Comparison of ENCODE assay signal across 12 cellular contexts in genomic region chr2:230408244-230408842, GRCh38. TPM values are rescaled to one million over a fixed set of nuclear protein-coding genes. Genes with fewer than 3 reads are reported as not detected.
DNase-seq lines count a peak whose midpoint lies in the region; ATAC-seq, FAIRE-seq and TF ChIP-seq lines count a peak whose summit lies in the region.
"Had no signal": no experiment of that assay in that cellular context is flagged by ENCODE, and none has a peak within 500 bp of the region (broad histone marks: within the 10 kb centered on the region; RNA-seq: fewer than 3 reads in every experiment).

No MANE protein-coding gene starts in this region.

- no peak for ATAC-seq in stimulated activated naive CD8-positive, alpha-beta T cell treated with anti-CD3 and anti-CD28 coated beads, Interleukin-15, amount 100 ng/mL, for 72 hours
- ATAC-seq in GM18873 (IDR thresholded peaks at IDR 0.05; ENCODE audit: low FRiP score, unreplicated experiment) = no peak

- intact Hi-C loops in thyroid gland (cut with DNase I) = no loop called here

- no peak for TF ChIP-seq POLR2A in thyroid gland (IDR thresholded peaks at IDR 0.05)

- H3K9me1 ChIP-seq in keratinocyte (ENCODE audit: control insufficient read depth, extremely low read depth, insufficient read depth, low read length) = no peaks in the 10 kb centered on the region

- H3K36me3 ChIP-seq in keratinocyte (ENCODE audit: control insufficient read depth in 2 of 2, extremely low read depth in 1 of 2, insufficient read depth in 2 of 2, low read length in 2 of 2) (no peaks in the 10 kb centered on the region), thyroid gland (no peaks in the 10 kb centered on the region)

- H3K4me3 ChIP-seq in astrocyte of the spinal cord (ENCODE audit: low read depth, low read length) = no peak overlapping the region
- H3K4me3 ChIP-seq in keratinocyte (ENCODE audit: control insufficient read depth in 2 of 3, extremely low read depth in 1 of 3, insufficient read depth in 2 of 3, low read depth in 1 of 3, low read length in 3 of 3) = no peak overlapping the region
- H3K4me3 ChIP-seq in thyroid gland (replicated peaks in 1 of 3) = no peak overlapping the region

- no peak overlapping the region for H3K27ac ChIP-seq in keratinocyte (ENCODE audit: control insufficient read depth, insufficient read depth, low read length)
- H3K27ac ChIP-seq in thyroid gland = peak overlapping the region in 2 of 3 donors; percentile 58 to 63
- H3K27ac ChIP-seq: VCaP had no signal

- no peak overlapping the region for H3K4me2 ChIP-seq in keratinocyte (ENCODE audit: control insufficient read depth, extremely low read depth, insufficient read depth, low read depth, low read length)

- no peak overlapping the region for H2AFZ ChIP-seq in keratinocyte (ENCODE audit: control insufficient read depth, low read length)

- H3K9me3 Mint-ChIP-seq in activated T-cell treated with anti-CD3 and anti-CD28 coated beads, Interleukin-2, amount 50 U/mL, for 24 hours = no peaks in the 10 kb centered on the region
- H3K9me3 Mint-ChIP-seq in stimulated activated naive CD8-positive, alpha-beta T cell treated with anti-CD3 and anti-CD28 coated beads, Interleukin-15, amount 100 ng/mL, for 72 hours = peaks cover 0 to 6% of the 10 kb centered on the region in 2 donors

- H3K27me3 ChIP-seq in keratinocyte (ENCODE audit: control insufficient read depth, extremely low read depth, insufficient read depth, low read length) (no peaks in the 10 kb centered on the region), thyroid gland (no peaks in the 10 kb centered on the region)

- WGBS in thyroid gland, 2 donors = 65 to 68% methylated on average over 3 of the region's 3 CpGs

- peaks cover 17% of the 10 kb centered on the region for H3K4me1 ChIP-seq in keratinocyte (ENCODE audit: control insufficient read depth, extremely low read depth, insufficient read depth, low read length)
- H3K4me1 ChIP-seq in thyroid gland = peaks cover 9 to 20% of the 10 kb centered on the region in 2 donors

- peaks cover 52% of the 10 kb centered on the region for H3K4me1 Mint-ChIP-seq in activated T-cell treated with anti-CD3 and anti-CD28 coated beads, Interleukin-2, amount 50 U/mL, for 24 hours (ENCODE audit: low read depth)
- peaks cover 58% of the 10 kb centered on the region for H3K4me1 Mint-ChIP-seq in stimulated activated naive CD8-positive, alpha-beta T cell treated with anti-CD3 and anti-CD28 coated beads, Interleukin-15, amount 100 ng/mL, for 72 hours

- H3K27ac Mint-ChIP-seq in activated T-cell treated with anti-CD3 and anti-CD28 coated beads, Interleukin-2, amount 50 U/mL, for 24 hours = peak overlapping the region; percentile 20
- H3K27ac Mint-ChIP-seq in stimulated activated naive CD8-positive, alpha-beta T cell treated with anti-CD3 and anti-CD28 coated beads, Interleukin-15, amount 100 ng/mL, for 72 hours = no peak overlapping the region

- H3K9ac ChIP-seq in keratinocyte (ENCODE audit: control insufficient read depth, extremely low read depth, insufficient read depth, low read length) = no peak overlapping the region

- FAIRE-seq in keratinocyte (lab: Jason Lieb, UNC) = peak; percentile 86

- DNase-seq in activated T-cell treated with anti-CD3 and anti-CD28 coated beads, Interleukin-2, amount 50 U/mL, for 24 hours = no peak
- DNase-seq in activated T-cell treated with anti-CD3 and anti-CD28 coated beads for 4 hours = no peak
- DNase-seq in astrocyte of the spinal cord (ENCODE audit: low read depth, low spot score) = peak; percentile 61
- DNase-seq in keratinocyte (ENCODE audit: low read depth, low spot score) = no peak
- peak; percentile 24 to 30 for DNase-seq in thyroid gland
- no peak for DNase-seq in NCI-H2171 treated with DMSO at 0.1 percent for 48 hours (lab: John Stamatoyannopoulos, UW)
- no peak for DNase-seq in stimulated activated naive CD8-positive, alpha-beta T cell treated with anti-CD3 and anti-CD28 coated beads, Interleukin-15, amount 100 ng/mL, for 72 hours
- DNase-seq: AML-193, caudate nucleus, NCI-H526 had no signal

- H3K4me3 Mint-ChIP-seq in activated T-cell treated with anti-CD3 and anti-CD28 coated beads, Interleukin-2, amount 50 U/mL, for 24 hours = no peak overlapping the region
- no peak overlapping the region for H3K4me3 Mint-ChIP-seq in stimulated activated naive CD8-positive, alpha-beta T cell treated with anti-CD3 and anti-CD28 coated beads, Interleukin-15, amount 100 ng/mL, for 72 hours

- no peaks in the 10 kb centered on the region for H3K27me3 Mint-ChIP-seq in activated T-cell treated with anti-CD3 and anti-CD28 coated beads, Interleukin-2, amount 50 U/mL, for 24 hours
- no peaks in the 10 kb centered on the region for H3K27me3 Mint-ChIP-seq in stimulated activated naive CD8-positive, alpha-beta T cell treated with anti-CD3 and anti-CD28 coated beads, Interleukin-15, amount 100 ng/mL, for 72 hours

- H3K79me2 ChIP-seq in keratinocyte (ENCODE audit: control insufficient read depth, insufficient read depth, low read length) = no peaks in the 10 kb centered on the region

- in situ Hi-C loops in astrocyte of the spinal cord (cut with HindIII; ENCODE audit: low sequenced_read_pairs) = no loop called here

- no peaks in the 10 kb centered on the region for H4K20me1 ChIP-seq in keratinocyte (ENCODE audit: control insufficient read depth, extremely low read depth, insufficient read depth, low read length)

- no peaks in the 10 kb centered on the region for H3K9me3 ChIP-seq in keratinocyte (ENCODE audit: control insufficient read depth, low read depth, low read length)
- H3K9me3 ChIP-seq in thyroid gland = no peaks in the 10 kb centered on the region

- H3K36me3 Mint-ChIP-seq in activated T-cell treated with anti-CD3 and anti-CD28 coated beads, Interleukin-2, amount 50 U/mL, for 24 hours (ENCODE audit: low read depth) = peaks cover 42% of the 10 kb centered on the region

- dilution Hi-C loops in keratinocyte (cut with MboI; ENCODE audit: extremely low pct_ligation_motif_present, low sequenced_read_pairs) = no loop called here

- TF ChIP-seq CTCF in astrocyte of the spinal cord (IDR thresholded peaks at IDR 0.05; ENCODE audit: low read depth, low read length) (no peak), keratinocyte (optimal IDR thresholded peaks at IDR 0.05 in 1 of 3, IDR thresholded peaks at IDR 0.05 in 1 of 3, conservative IDR thresholded peaks at IDR 0.05 in 1 of 3; ENCODE audit: extremely low read depth in 1 of 3, insufficient read depth in 2 of 3, low read length in 3 of 3) (no peak), thyroid gland (IDR thresholded peaks at IDR 0.05) (no peak)

RNA-seq across cellular contexts. Expression of gene SP100, which starts 7.7 kb away (rescaled TPM):
- 79.9 to 136 TPM (median 101 TPM) in 3 replicates for polyA plus RNA-seq in keratinocyte
- polyA plus RNA-seq in keratinocyte (2011; ENCODE audit: low read depth) = 56.4 TPM
- 81.6 and 111 TPM in 2 replicates for polyA plus RNA-seq in keratinocyte (2011; cell fraction: cytosol; rRNA removed)
- 106 and 131 TPM in 2 replicates for polyA plus RNA-seq in keratinocyte (2011; cell fraction: nucleus; rRNA removed)
- 29.1 and 91.8 TPM in 2 replicates for polyA plus RNA-seq in keratinocyte (2012; ENCODE audit: low replicate concordance)
- polyA minus RNA-seq in keratinocyte = 25.3 to 132 TPM (median 69.6 TPM) in 3 replicates
- 68.5 TPM for polyA minus RNA-seq in keratinocyte (2011; cell fraction: cytosol; rRNA and poly(A)+ RNA removed)
- 74.2 and 185 TPM in 2 replicates for polyA minus RNA-seq in keratinocyte (2011; cell fraction: nucleus; rRNA and poly(A)+ RNA removed)
- 100 to 1,000 TPM in 2 of 4 donors, 10 to 100 TPM in 2; 84.0 to 151 (median 98.0) TPM for total RNA-seq in thyroid gland

Comparison
In these comparisons a context has a peak if more than half of its experiments do, and no peak if none do; other contexts are left out.
1. DNase-seq: peak in astrocyte of the spinal cord (single experiment) and thyroid gland (2 of 2); none in activated T-cell treated with anti-CD3 and anti-CD28 coated beads, Interleukin-2, amount 50 U/mL, for 24 hours (single experiment), activated T-cell treated with anti-CD3 and anti-CD28 coated beads for 4 hours (single experiment), keratinocyte (single experiment), NCI-H2171 treated with DMSO at 0.1 percent for 48 hours (single experiment) and stimulated activated naive CD8-positive, alpha-beta T cell treated with anti-CD3 and anti-CD28 coated beads, Interleukin-15, amount 100 ng/mL, for 72 hours (0 of 2).